ENCODE assay signal across 34 cellular contexts in genomic region chr7:86091369-86091768, GRCh38.
"Had no signal": no experiment of that assay in that cellular context is flagged by ENCODE, and none has a peak within 500 bp of the region (broad histone marks: within the 10 kb centered on the region; RNA-seq: fewer than 3 reads in every experiment).

No MANE protein-coding gene starts in this region.

- H3K27me3 ChIP-seq: adrenal gland, ascending aorta, body of pancreas, brain microvascular endothelial cell, breast epithelium, cardiac muscle cell had no signal

- DNase-seq: activated effector memory CD4-positive, alpha-beta T cell treated with anti-CD3 and anti-CD28 coated beads, Interleukin-2, amount 50 U/mL, for 16 hours; activated effector memory CD4-positive, alpha-beta T cell treated with Interleukin-2 at 50 U/mL for 16 hours; activated gamma-delta T cell; activated gamma-delta T cell treated with Interleukin-2 at 50 U/mL for 16 hours; activated naive CD4-positive, alpha-beta T cell; activated naive CD4-positive, alpha-beta T cell treated with anti-CD3 and anti-CD28 coated beads for 36 hours; activated naive CD4-positive, alpha-beta T cell treated with anti-CD3 and anti-CD28 coated beads, Interleukin-2, amount 10 ng/mL, durations not matched to agents 7 days and 5 days; activated naive CD4-positive, alpha-beta T cell treated with anti-CD3 and anti-CD28 coated beads, Interleukin-2, amount 50 U/mL, for 16 hours; activated naive CD4-positive, alpha-beta T cell treated with Interleukin-2 at 50 U/mL for 16 hours; activated naive CD8-positive, alpha-beta T cell treated with anti-CD3 and anti-CD28 coated beads for 36 hours; activated naive CD8-positive, alpha-beta T cell treated with anti-CD3 and anti-CD28 coated beads, Interleukin-2, amount 10 ng/mL, durations not matched to agents 7 days and 5 days; activated naive CD8-positive, alpha-beta T cell treated with anti-CD3 and anti-CD28 coated beads, Interleukin-2, amount 50 U/mL, for 24 hours; activated T-cell treated with anti-CD3 and anti-CD28 coated beads, Interleukin-2, amount 50 U/mL, for 1 hour; activated T-cell treated with anti-CD3 and anti-CD28 coated beads, Interleukin-2, amount 50 U/mL, for 24 hours; activated T-cell treated with anti-CD3 and anti-CD28 coated beads, Interleukin-2, amount 50 U/mL, for 4 hours; activated T-cell treated with anti-CD3 and anti-CD28 coated beads, Interleukin-2, amount 50 U/mL, for 48 hours; activated T-cell treated with anti-CD3 and anti-CD28 coated beads, Interleukin-2, amount 50 U/mL, for 72 hours; adrenal gland; amniotic stem cell; amygdala; anterior cingulate cortex; aorta; body of pancreas; brain microvascular endothelial cell; caudate nucleus; central memory CD4-positive, alpha-beta T cell; cerebellar nuclear complex had no signal

- ATAC-seq: activated naive CD4-positive, alpha-beta T cell treated with anti-CD3 and anti-CD28 coated beads, Interleukin-2, amount 50 U/mL, for 72 hours; activated naive CD8-positive, alpha-beta T cell treated with anti-CD3 and anti-CD28 coated beads, Interleukin-2, amount 50 U/mL, for 24 hours; activated T-cell treated with anti-CD3 and anti-CD28 coated beads, Interleukin-2, amount 50 U/mL, for 4 hours; activated T-cell treated with anti-CD3 and anti-CD28 coated beads, Interleukin-2, amount 50 U/mL, for 72 hours; activated T-helper 17 cell treated with anti-CD3 and anti-CD28 coated beads, Interleukin-2, amount 50 U/mL, for 72 hours; body of pancreas had no signal

- FAIRE-seq: astrocyte, bronchial epithelial cell had no signal

- H3K9me3 ChIP-seq: adrenal gland, body of pancreas had no signal

- H3K36me3 ChIP-seq: adrenal gland, ascending aorta, brain microvascular endothelial cell, breast epithelium, cardiac muscle cell had no signal

- H3K27ac ChIP-seq: adrenal gland, ascending aorta, body of pancreas, brain microvascular endothelial cell, breast epithelium, cardiac muscle cell had no signal

- H3K4me1 ChIP-seq: adrenal gland, ascending aorta, body of pancreas, breast epithelium had no signal

- H3K4me3 ChIP-seq: adrenal gland, ascending aorta, body of pancreas, breast epithelium, cardiac muscle cell had no signal
